9 cellular contexts compared by ENCODE assay signal in genomic region chr20:49538950-49539349, GRCh38. TPM values are rescaled to one million over a fixed set of nuclear protein-coding genes. Genes with fewer than 3 reads are reported as not detected.
"Had no signal": no experiment of that assay in that cellular context is flagged by ENCODE, and none has a peak within 500 bp of the region (broad histone marks: within the 10 kb centered on the region; RNA-seq: fewer than 3 reads in every experiment).

No MANE protein-coding gene starts in this region.

- H2AFZ ChIP-seq: GM23338 had no signal

- H3K9ac ChIP-seq: KMS-11 had no signal

- H3K4me2 ChIP-seq: GM23338, KMS-11 had no signal

- H3K4me3 ChIP-seq: GM23338 had no signal

- H3K27ac ChIP-seq: HL-60, KMS-11 had no signal

- ATAC-seq: GM23338 had no signal

- DNase-seq: H9, HCEC 1CT, IMR-90, KBM-7 had no signal

- FAIRE-seq: H1, H54 had no signal

RNA-seq across cellular contexts. Expression of gene KCNB1, which starts 56.5 kb away (rescaled TPM):
- total RNA-seq: IMR-90 had no signal
